In genomic region chr1:244065063-244065788, GRCh38 we compare ENCODE assay signal across 18 cellular contexts. TPM values are rescaled to one million over a fixed set of nuclear protein-coding genes. Genes with fewer than 3 reads are reported as not detected.
A peak's percentile ranks its signal among the peaks of the same experiment; 100 is the strongest.
DNase-seq lines count a peak whose midpoint lies in the region; ATAC-seq and TF ChIP-seq lines count a peak whose summit lies in the region.
"Had no signal": no experiment of that assay in that cellular context is flagged by ENCODE, and none has a peak within 500 bp of the region (broad histone marks: within the 10 kb centered on the region; RNA-seq: fewer than 3 reads in every experiment).

No MANE protein-coding gene starts in this region.

- H3K27ac ChIP-seq in GM23248 = no peak overlapping the region
- H3K27ac ChIP-seq in Peyer's patch = peak overlapping the region in 1 of 4 donors; percentile 26
- peak overlapping the region in 40 of 59 donors; percentile 2 to 99 (median 56) for H3K27ac ChIP-seq in dorsolateral prefrontal cortex
- H3K27ac ChIP-seq in CD8-positive, alpha-beta memory T cell (ENCODE audit: low read depth, low read length) = no peak overlapping the region
- H3K27ac ChIP-seq in Karpas-422 (ENCODE audit: low read length) = no peak overlapping the region
- H3K27ac ChIP-seq: body of pancreas, transverse colon had no signal

- WGBS in GM23248 (ENCODE audit: low coverage in 1 of 2, low lambda C conversion rate in 2 of 2, missing lambda C conversion rate in 2 of 2), 2 experiments = 39 to 41% methylated on average over 9 of the region's 9 CpGs

- POLR2A ChIA-PET in CD8-positive, alpha-beta memory T cell (lab: Charles Lee) = interaction anchor here (0.9 to 1.1 kb wide), 2 partner anchors 9 to 17 kb away, joined by 3 to 4 read pairs; no protein-coding TSS in a partner anchor
- POLR2A ChIA-PET in activated CD8-positive, alpha-beta T cell treated with anti-CD3 and anti-CD28 coated beads, Interleukin-2, amount 10 ng/mL, durations not matched to agents 7 days and 5 days (lab: Charles Lee) = no interaction called here

- ATAC-seq in mucosa of descending colon = peak; percentile 86
- no peak for ATAC-seq in activated CD8-positive, alpha-beta T cell treated with anti-CD3 and anti-CD28 coated beads, Interleukin-2, amount 10 ng/mL, durations not matched to agents 7 days and 5 days
- ATAC-seq: natural killer cell treated with Interleukin-12 subunit alpha and Interleukin-12 subunit beta and Interleukin-15 and Interleukin-18, amount 100 ng/mL, for 72 hours had no signal

- H3K4me2 ChIP-seq in GM23248 (ENCODE audit: unreplicated experiment) (peak overlapping the region; percentile 61), Karpas-422 (ENCODE audit: low read depth, low read length, poor library complexity, severe bottlenecking) (no peak overlapping the region)

- H3K9me3 Mint-ChIP-seq in CD8-positive, alpha-beta memory T cell = no peaks in the 10 kb centered on the region
- no peaks in the 10 kb centered on the region for H3K9me3 Mint-ChIP-seq in activated CD8-positive, alpha-beta T cell treated with anti-CD3 and anti-CD28 coated beads, Interleukin-2, amount 10 ng/mL, durations not matched to agents 7 days and 5 days (ENCODE audit: insufficient read depth)
- H3K9me3 Mint-ChIP-seq: natural killer cell treated with Interleukin-12 subunit alpha and Interleukin-12 subunit beta and Interleukin-15 and Interleukin-18, amount 100 ng/mL, for 72 hours had no signal

- DNase-seq in GM23248 = peak; percentile 2
- DNase-seq in Peyer's patch = peak in 2 of 3 donors; percentile 68 to 82
- DNase-seq in dorsolateral prefrontal cortex = peak in 1 of 10 donors; percentile 57
- peak in 1 of 3 donors; percentile 24 for DNase-seq in mucosa of descending colon
- no peak for DNase-seq in CD8-positive, alpha-beta memory T cell
- DNase-seq in activated CD8-positive, alpha-beta T cell treated with anti-CD3 and anti-CD28 coated beads, Interleukin-2, amount 10 ng/mL, durations not matched to agents 7 days and 5 days = no peak
- no peak for DNase-seq in DMS153 (lab: John Stamatoyannopoulos, UW)
- no peak for DNase-seq in Karpas-422
- DNase-seq: activated CD4-positive, alpha-beta T cell treated with anti-CD3 and anti-CD28 coated beads, Interleukin-2, amount 50 U/mL, for 4 hours; activated naive CD4-positive, alpha-beta T cell treated with anti-CD3 and anti-CD28 coated beads, Interleukin-2, amount 50 U/mL, for 16 hours; activated T-cell treated with anti-CD3 and anti-CD28 coated beads, Interleukin-2, amount 50 U/mL, for 1 hour; body of pancreas; H7; NCI-H1436; stimulated activated CD4-positive, alpha-beta T cell treated with anti-CD3 and anti-CD28 coated beads, Interleukin-15, amount 100 ng/mL, for 24 hours; stimulated activated naive CD4-positive, alpha-beta T cell; transverse colon had no signal

- H3K27ac Mint-ChIP-seq in CD8-positive, alpha-beta memory T cell = peak overlapping the region in 1 of 8 donors; percentile 71
- no peak overlapping the region for H3K27ac Mint-ChIP-seq in activated CD8-positive, alpha-beta T cell treated with anti-CD3 and anti-CD28 coated beads, Interleukin-2, amount 10 ng/mL, durations not matched to agents 7 days and 5 days
- H3K27ac Mint-ChIP-seq: natural killer cell treated with Interleukin-12 subunit alpha and Interleukin-12 subunit beta and Interleukin-15 and Interleukin-18, amount 100 ng/mL, for 72 hours had no signal

- intact Hi-C loops in dorsolateral prefrontal cortex (cut with DNase I) (no loop called here), mucosa of descending colon (cut with DNase I, micrococcal nuclease) (no loop called here)

- H3K9me2 ChIP-seq in GM23248 (ENCODE audit: insufficient read depth) = no peaks in the 10 kb centered on the region
- no peaks in the 10 kb centered on the region for H3K9me2 ChIP-seq in Karpas-422 (replicated peaks; ENCODE audit: insufficient read depth, low read length)

- no peak overlapping the region for H3K9ac ChIP-seq in GM23248
- no peak overlapping the region for H3K9ac ChIP-seq in Karpas-422 (ENCODE audit: low read length)

- H3K9me3 ChIP-seq in GM23248 (ENCODE audit: low read depth) (no peaks in the 10 kb centered on the region), Peyer's patch (no peaks in the 10 kb centered on the region), mucosa of descending colon (no peaks in the 10 kb centered on the region), Karpas-422 (ENCODE audit: low read length) (no peaks in the 10 kb centered on the region)
- H3K9me3 ChIP-seq in CD8-positive, alpha-beta memory T cell (ENCODE audit: low read length) = no peaks in the 10 kb centered on the region
- H3K9me3 ChIP-seq: body of pancreas, transverse colon had no signal

- H3K79me2 ChIP-seq in GM23248 (ENCODE audit: insufficient read depth) (no peaks in the 10 kb centered on the region), Karpas-422 (ENCODE audit: low read length) (no peaks in the 10 kb centered on the region)

- H3K36me3 ChIP-seq in GM23248 (ENCODE audit: low read depth) (no peaks in the 10 kb centered on the region), Peyer's patch (no peaks in the 10 kb centered on the region), mucosa of descending colon (ENCODE audit: low read depth) (no peaks in the 10 kb centered on the region), Karpas-422 (ENCODE audit: insufficient read depth, low read length) (no peaks in the 10 kb centered on the region)
- no peaks in the 10 kb centered on the region for H3K36me3 ChIP-seq in CD8-positive, alpha-beta memory T cell (ENCODE audit: insufficient read depth, low read length)
- H3K36me3 ChIP-seq: transverse colon had no signal

- H3K4me1 Mint-ChIP-seq in CD8-positive, alpha-beta memory T cell = no peaks in the 10 kb centered on the region
- H3K4me1 Mint-ChIP-seq in activated CD8-positive, alpha-beta T cell treated with anti-CD3 and anti-CD28 coated beads, Interleukin-2, amount 10 ng/mL, durations not matched to agents 7 days and 5 days (ENCODE audit: low read depth) = peaks cover 5% of the 10 kb centered on the region

- CTCF ChIA-PET in CD8-positive, alpha-beta memory T cell (lab: Charles Lee) = interaction anchor here (0.8 to 1.2 kb wide), 2 partner anchors 13 to 16 kb away, joined by 3 read pairs; no protein-coding TSS in a partner anchor
- CTCF ChIA-PET in activated CD8-positive, alpha-beta T cell treated with anti-CD3 and anti-CD28 coated beads, Interleukin-2, amount 10 ng/mL, durations not matched to agents 7 days and 5 days (lab: Charles Lee) = interaction anchor here (1.1 kb wide), 1 partner anchor 10 kb away, joined by 5 read pairs; no protein-coding TSS in a partner anchor

- H2AFZ ChIP-seq in GM23248 (no peak overlapping the region), Karpas-422 (ENCODE audit: low read length) (no peak overlapping the region)

- no peak for TF ChIP-seq POLR2A in Peyer's patch (IDR thresholded peaks at IDR 0.05)

- H4K20me1 ChIP-seq in GM23248 (ENCODE audit: insufficient read depth) = no peaks in the 10 kb centered on the region
- no peaks in the 10 kb centered on the region for H4K20me1 ChIP-seq in Karpas-422 (ENCODE audit: insufficient read depth, low read depth, low read length)

- peaks cover 0 to 2% (median 0%) of the 10 kb centered on the region in 3 donors for H3K36me3 Mint-ChIP-seq in CD8-positive, alpha-beta memory T cell
- H3K36me3 Mint-ChIP-seq in activated CD8-positive, alpha-beta T cell treated with anti-CD3 and anti-CD28 coated beads, Interleukin-2, amount 10 ng/mL, durations not matched to agents 7 days and 5 days (ENCODE audit: low read depth) = no peaks in the 10 kb centered on the region
- H3K36me3 Mint-ChIP-seq: natural killer cell treated with Interleukin-12 subunit alpha and Interleukin-12 subunit beta and Interleukin-15 and Interleukin-18, amount 100 ng/mL, for 72 hours had no signal

- in situ Hi-C loops in GM23248 (cut with MboI) = no loop called here

- H3K4me1 ChIP-seq in GM23248 (ENCODE audit: insufficient read depth) (peaks cover 21% of the 10 kb centered on the region), Peyer's patch (peaks cover 0 to 15% (median 0%) of the 10 kb centered on the region in 4 donors), mucosa of descending colon (ENCODE audit: low read depth) (no peaks in the 10 kb centered on the region), Karpas-422 (ENCODE audit: low read length) (no peaks in the 10 kb centered on the region)
- H3K4me1 ChIP-seq in CD8-positive, alpha-beta memory T cell (ENCODE audit: insufficient read depth, low read length) = no peaks in the 10 kb centered on the region

- no peak overlapping the region for H3K4me3 Mint-ChIP-seq in CD8-positive, alpha-beta memory T cell
- H3K4me3 Mint-ChIP-seq in activated CD8-positive, alpha-beta T cell treated with anti-CD3 and anti-CD28 coated beads, Interleukin-2, amount 10 ng/mL, durations not matched to agents 7 days and 5 days = no peak overlapping the region
- H3K4me3 Mint-ChIP-seq: natural killer cell treated with Interleukin-12 subunit alpha and Interleukin-12 subunit beta and Interleukin-15 and Interleukin-18, amount 100 ng/mL, for 72 hours had no signal

- H3K27me3 ChIP-seq in GM23248 (replicated peaks; ENCODE audit: insufficient read depth) (no peaks in the 10 kb centered on the region), Peyer's patch (no peaks in the 10 kb centered on the region), dorsolateral prefrontal cortex (no peaks in the 10 kb centered on the region), Karpas-422 (ENCODE audit: low read length) (no peaks in the 10 kb centered on the region)
- H3K27me3 ChIP-seq in CD8-positive, alpha-beta memory T cell (ENCODE audit: insufficient read depth, low read length, poor library complexity, severe bottlenecking) = no peaks in the 10 kb centered on the region
- H3K27me3 ChIP-seq: body of pancreas, transverse colon had no signal

- H3F3A ChIP-seq in GM23248 (ENCODE audit: insufficient read depth) = no peaks in the 10 kb centered on the region

- H3K27me3 Mint-ChIP-seq in CD8-positive, alpha-beta memory T cell = peaks cover 3 to 6% of the 10 kb centered on the region in 2 donors
- H3K27me3 Mint-ChIP-seq in activated CD8-positive, alpha-beta T cell treated with anti-CD3 and anti-CD28 coated beads, Interleukin-2, amount 10 ng/mL, durations not matched to agents 7 days and 5 days (ENCODE audit: low read depth) = peaks cover 3% of the 10 kb centered on the region

- no peak for TF ChIP-seq CTCF in Peyer's patch (IDR thresholded peaks at IDR 0.05)
- TF ChIP-seq CTCF in dorsolateral prefrontal cortex (IDR thresholded peaks at IDR 0.05 in 54 of 56, conservative IDR thresholded peaks at IDR 0.05 in 2 of 56; ENCODE audit: low read depth in 1 of 56, partially characterized antibody in 56 of 56) = no peak
- no peak for TF ChIP-seq CTCF in mucosa of descending colon (IDR thresholded peaks at IDR 0.05)

- H3K4me3 ChIP-seq in GM23248 (no peak overlapping the region), Peyer's patch (no peak overlapping the region), dorsolateral prefrontal cortex (peak overlapping the region in 7 of 59 donors; percentile 8 to 28 (median 14)), mucosa of descending colon (no peak overlapping the region), Karpas-422 (ENCODE audit: low read length) (no peak overlapping the region)
- H3K4me3 ChIP-seq in CD8-positive, alpha-beta memory T cell (ENCODE audit: low read length) = no peak overlapping the region
- H3K4me3 ChIP-seq: body of pancreas, transverse colon had no signal

RNA-seq across cellular contexts. Expression of gene ZBTB18, which starts 14.1 kb away (rescaled TPM):
- total RNA-seq in GM23248 (2014; rRNA removed; shearing (Covaris generic)) = 9.2 and 10.0 TPM in 2 replicates
- polyA plus RNA-seq in GM23248 (2016; fragmentation: Nextera tagmentation; extraction: Ambion mirVana) = 0.25 and 0.47 TPM in 2 replicates
- total RNA-seq in Peyer's patch (10 to 100 TPM; 17.3 to 31.4 (median 22.5) TPM), dorsolateral prefrontal cortex (100 to 1,000 TPM in 64 of 120 experiments, 10 to 100 TPM in 56; 44.0 to 166 (median 102) TPM), mucosa of descending colon (10 to 100 TPM; 14.8 to 25.2 (median 19.9) TPM)
- total RNA-seq in CD8-positive, alpha-beta memory T cell = 1 to 10 TPM; 9.1 to 9.9 TPM
- 1.5 TPM for polyA plus RNA-seq in CD8-positive, alpha-beta memory T cell
- 10 to 100 TPM; 11.0 to 11.7 TPM for total RNA-seq in activated CD8-positive, alpha-beta T cell treated with anti-CD3 and anti-CD28 coated beads, Interleukin-2, amount 10 ng/mL, durations not matched to agents 7 days and 5 days
- 6.6 and 9.5 TPM in 2 replicates for total RNA-seq in Karpas-422 (2014; rRNA removed; shearing (Covaris generic); ENCODE audit: low replicate concordance)

Comparison
In these comparisons a context has a peak if more than half of its experiments do, and no peak if none do; other contexts are left out.
1. DNase-seq: peak in GM23248 (single experiment) and Peyer's patch (2 of 3); none in CD8-positive, alpha-beta memory T cell (0 of 5), activated CD8-positive, alpha-beta T cell treated with anti-CD3 and anti-CD28 coated beads, Interleukin-2, amount 10 ng/mL, durations not matched to agents 7 days and 5 days (single experiment), DMS153 (single experiment) and Karpas-422 (single experiment).
2. H3K27ac ChIP-seq: peak in dorsolateral prefrontal cortex (40 of 59); none in GM23248 (single experiment), CD8-positive, alpha-beta memory T cell (single experiment) and Karpas-422 (single experiment).